In genomic region chr1:214439352-214440119, GRCh38 we compare ENCODE assay signal across 8 cellular contexts.
A peak's percentile ranks its signal among the peaks of the same experiment; 100 is the strongest.
DNase-seq lines count a peak whose midpoint lies in the region; ATAC-seq, FAIRE-seq and TF ChIP-seq lines count a peak whose summit lies in the region.

No MANE protein-coding gene starts in this region.

- H3K36me3 Mint-ChIP-seq in activated T-helper 2 cell treated with anti-CD3 and anti-CD28 coated beads, Interferon-gamma antibody, Interleukin-2, Interleukin-4, amounts not matched to agents 10 μg/mL and 5 μg/mL and 100 μg/mL, durations not matched to agents 14 hours and 24 hours and 36 hours (ENCODE audit: low read depth), result peaks cover 30% of the 10 kb centered on the region
- no peaks in the 10 kb centered on the region for H3K36me3 Mint-ChIP-seq in immature natural killer cell
- no peaks in the 10 kb centered on the region for H3K36me3 Mint-ChIP-seq in stimulated activated naive B cell treated with anti-CD40 and anti-IgM and Interleukin-4, amounts not matched to agents 10 μg/mL and 1 μg/mL and 100 μg/mL, for 72 hours

- FAIRE-seq in D721Med (lab: Jason Lieb, UNC), result peak; percentile 90

- no peak for TF ChIP-seq CTCF in D721Med (IDR thresholded peaks at IDR 0.05; ENCODE audit: insufficient read depth, missing control alignments)

- peaks cover 68% of the 10 kb centered on the region for H3K4me1 Mint-ChIP-seq in activated T-helper 2 cell treated with anti-CD3 and anti-CD28 coated beads, Interferon-gamma antibody, Interleukin-2, Interleukin-4, amounts not matched to agents 10 μg/mL and 5 μg/mL and 100 μg/mL, durations not matched to agents 14 hours and 24 hours and 36 hours (ENCODE audit: low read depth)
- peaks cover 29 to 36% of the 10 kb centered on the region in 2 donors for H3K4me1 Mint-ChIP-seq in immature natural killer cell
- peaks cover 2 to 6% of the 10 kb centered on the region in 2 donors for H3K4me1 Mint-ChIP-seq in stimulated activated naive B cell treated with anti-CD40 and anti-IgM and Interleukin-4, amounts not matched to agents 10 μg/mL and 1 μg/mL and 100 μg/mL, for 72 hours

- DNase-seq in D721Med (ENCODE audit: insufficient read length, low spot score), result no peak
- DNase-seq in NCI-H226, result peak; percentile 77
- DNase-seq in activated T-helper 2 cell treated with anti-CD3 and anti-CD28 coated beads, Interferon-gamma antibody, Interleukin-2, Interleukin-4, amounts not matched to agents 10 μg/mL and 5 μg/mL and 100 μg/mL, durations not matched to agents 14 hours and 24 hours and 36 hours (ENCODE audit: low spot score), result peak; percentile 59
- peak; percentile 13 to 27 (median 17) for DNase-seq in immature natural killer cell
- no peak for DNase-seq in stimulated activated naive B cell treated with anti-CD40 and anti-IgM and Interleukin-4, amounts not matched to agents 10 μg/mL and 1 μg/mL and 100 μg/mL, for 72 hours
- DNase-seq in activated effector memory CD4-positive, alpha-beta T cell treated with anti-CD3 and anti-CD28 coated beads, Interleukin-2, amount 50 U/mL, for 16 hours, result no peak

- no peaks in the 10 kb centered on the region for H3K27me3 Mint-ChIP-seq in activated T-helper 2 cell treated with anti-CD3 and anti-CD28 coated beads, Interferon-gamma antibody, Interleukin-2, Interleukin-4, amounts not matched to agents 10 μg/mL and 5 μg/mL and 100 μg/mL, durations not matched to agents 14 hours and 24 hours and 36 hours (ENCODE audit: low read depth)
- peaks cover 0 to 9% (median 4%) of the 10 kb centered on the region in 3 donors for H3K27me3 Mint-ChIP-seq in immature natural killer cell (ENCODE audit: low read depth in 3 of 3)
- peaks cover 0 to 12% of the 10 kb centered on the region in 2 donors for H3K27me3 Mint-ChIP-seq in stimulated activated naive B cell treated with anti-CD40 and anti-IgM and Interleukin-4, amounts not matched to agents 10 μg/mL and 1 μg/mL and 100 μg/mL, for 72 hours

- peak overlapping the region; percentile 93 for H3K27ac Mint-ChIP-seq in activated T-helper 2 cell treated with anti-CD3 and anti-CD28 coated beads, Interferon-gamma antibody, Interleukin-2, Interleukin-4, amounts not matched to agents 10 μg/mL and 5 μg/mL and 100 μg/mL, durations not matched to agents 14 hours and 24 hours and 36 hours
- H3K27ac Mint-ChIP-seq in immature natural killer cell, result peak overlapping the region in 5 of 6 donors; percentile 22 to 91 (median 68)
- no peak overlapping the region for H3K27ac Mint-ChIP-seq in stimulated activated naive B cell treated with anti-CD40 and anti-IgM and Interleukin-4, amounts not matched to agents 10 μg/mL and 1 μg/mL and 100 μg/mL, for 72 hours

- peak overlapping the region; percentile 58 for H3K4me3 Mint-ChIP-seq in activated T-helper 2 cell treated with anti-CD3 and anti-CD28 coated beads, Interferon-gamma antibody, Interleukin-2, Interleukin-4, amounts not matched to agents 10 μg/mL and 5 μg/mL and 100 μg/mL, durations not matched to agents 14 hours and 24 hours and 36 hours (ENCODE audit: low read depth)
- H3K4me3 Mint-ChIP-seq in immature natural killer cell, result peak overlapping the region; percentile 50 to 77 (median 58)
- H3K4me3 Mint-ChIP-seq in stimulated activated naive B cell treated with anti-CD40 and anti-IgM and Interleukin-4, amounts not matched to agents 10 μg/mL and 1 μg/mL and 100 μg/mL, for 72 hours, result peak overlapping the region; percentile 1 to 28

- ATAC-seq in GM19328 (IDR thresholded peaks at IDR 0.05; ENCODE audit: unreplicated experiment) (peak; percentile 85), HG03196 (IDR thresholded peaks at IDR 0.05; ENCODE audit: unreplicated experiment) (peak; percentile 84)
- peak; percentile 69 for ATAC-seq in stimulated activated naive B cell treated with anti-CD40 and anti-IgM and Interleukin-4, amounts not matched to agents 10 μg/mL and 1 μg/mL and 100 μg/mL, for 72 hours (replicated peaks)

- peaks cover 5% of the 10 kb centered on the region for H3K9me3 Mint-ChIP-seq in activated T-helper 2 cell treated with anti-CD3 and anti-CD28 coated beads, Interferon-gamma antibody, Interleukin-2, Interleukin-4, amounts not matched to agents 10 μg/mL and 5 μg/mL and 100 μg/mL, durations not matched to agents 14 hours and 24 hours and 36 hours
- H3K9me3 Mint-ChIP-seq in immature natural killer cell, result no peaks in the 10 kb centered on the region
- no peaks in the 10 kb centered on the region for H3K9me3 Mint-ChIP-seq in stimulated activated naive B cell treated with anti-CD40 and anti-IgM and Interleukin-4, amounts not matched to agents 10 μg/mL and 1 μg/mL and 100 μg/mL, for 72 hours

- intact Hi-C loops in activated T-helper 2 cell treated with anti-CD3 and anti-CD28 coated beads, Interferon-gamma antibody, Interleukin-2, Interleukin-4, amounts not matched to agents 10 μg/mL and 5 μg/mL and 100 μg/mL, durations not matched to agents 14 hours and 24 hours and 36 hours (cut with micrococcal nuclease), result loop anchor here (1.0 to 5.0 kb wide), 8 partner anchors 11 to 182 kb away; partner anchors contain the start of gene SMYD2

Comparison
In these comparisons a context has a peak if more than half of its experiments do, and no peak if none do; other contexts are left out.
1. DNase-seq: peak in NCI-H226 (single experiment), activated T-helper 2 cell treated with anti-CD3 and anti-CD28 coated beads, Interferon-gamma antibody, Interleukin-2, Interleukin-4, amounts not matched to agents 10 μg/mL and 5 μg/mL and 100 μg/mL, durations not matched to agents 14 hours and 24 hours and 36 hours (single experiment) and immature natural killer cell (3 of 3); none in D721Med (single experiment), stimulated activated naive B cell treated with anti-CD40 and anti-IgM and Interleukin-4, amounts not matched to agents 10 μg/mL and 1 μg/mL and 100 μg/mL, for 72 hours (single experiment) and activated effector memory CD4-positive, alpha-beta T cell treated with anti-CD3 and anti-CD28 coated beads, Interleukin-2, amount 50 U/mL, for 16 hours (single experiment).
2. Peak in every context shown above with its lines, with median percentiles within 50 percentile points of each other: ATAC-seq and H3K4me3 Mint-ChIP-seq.